Comparison of ENCODE assay signal across 16 cellular contexts in genomic region chr7:18445483-18445882, GRCh38.
"Had no signal": no experiment of that assay in that cellular context is flagged by ENCODE, and none has a peak within 500 bp of the region (broad histone marks: within the 10 kb centered on the region; RNA-seq: fewer than 3 reads in every experiment).

No MANE protein-coding gene starts in this region.

- H3K4me3 ChIP-seq: esophagus muscularis mucosa, lower lobe of right lung, mucosa of descending colon, suprapubic skin had no signal

- H3K36me3 ChIP-seq: esophagus muscularis mucosa, lower lobe of right lung, suprapubic skin had no signal

- H3K27me3 Mint-ChIP-seq: activated CD8-positive, alpha-beta memory T cell treated with anti-CD3 and anti-CD28 coated beads, Interleukin-2, amount 10 ng/mL, durations not matched to agents 7 days and 5 days; activated naive CD8-positive, alpha-beta T cell; activated T-cell treated with anti-CD3 and anti-CD28 coated beads, Interleukin-2, amount 50 U/mL, for 24 hours; type B pancreatic cell had no signal

- H3K27me3 ChIP-seq: esophagus muscularis mucosa, suprapubic skin had no signal

- H3K36me3 Mint-ChIP-seq: activated CD8-positive, alpha-beta memory T cell treated with anti-CD3 and anti-CD28 coated beads, Interleukin-2, amount 10 ng/mL, durations not matched to agents 7 days and 5 days; activated naive CD8-positive, alpha-beta T cell; natural killer cell; type B pancreatic cell had no signal

- H3K27ac ChIP-seq: esophagus muscularis mucosa, lower lobe of right lung, suprapubic skin had no signal

- DNase-seq: activated CD4-positive, alpha-beta T cell treated with anti-CD3 and anti-CD28 coated beads for 1 hour; activated CD4-positive, alpha-beta T cell treated with anti-CD3 and anti-CD28 coated beads, Interleukin-2, amount 50 U/mL, for 48 hours; activated CD8-positive, alpha-beta memory T cell treated with anti-CD3 and anti-CD28 coated beads, Interleukin-2, amount 10 ng/mL, durations not matched to agents 7 days and 5 days; activated effector memory CD4-positive, alpha-beta T cell treated with Interleukin-2 at 50 U/mL for 16 hours; activated T-cell treated with anti-CD3 and anti-CD28 coated beads, Interleukin-2, amount 50 U/mL, for 24 hours; dermis blood vessel endothelial cell; lower lobe of right lung; mucosa of descending colon; natural killer cell; stimulated activated CD4-positive, alpha-beta T cell treated with anti-CD3 and anti-CD28 coated beads, Interleukin-2, amount 100 ng/mL, for 48 hours; stimulated activated naive CD4-positive, alpha-beta T cell treated with Interleukin-2 at 50 U/mL for 16 hours had no signal

- H3K9me3 Mint-ChIP-seq: activated T-cell treated with anti-CD3 and anti-CD28 coated beads, Interleukin-2, amount 50 U/mL, for 24 hours; natural killer cell; type B pancreatic cell had no signal

- ATAC-seq: activated CD8-positive, alpha-beta memory T cell treated with anti-CD3 and anti-CD28 coated beads, Interleukin-2, amount 10 ng/mL, durations not matched to agents 7 days and 5 days; lower lobe of right lung; mucosa of descending colon; natural killer cell; sciatic nerve had no signal

- H3K4me3 Mint-ChIP-seq: activated CD8-positive, alpha-beta memory T cell treated with anti-CD3 and anti-CD28 coated beads, Interleukin-2, amount 10 ng/mL, durations not matched to agents 7 days and 5 days; activated naive CD8-positive, alpha-beta T cell; activated T-cell treated with anti-CD3 and anti-CD28 coated beads, Interleukin-2, amount 50 U/mL, for 24 hours; natural killer cell; type B pancreatic cell had no signal

- H3K4me1 Mint-ChIP-seq: activated CD8-positive, alpha-beta memory T cell treated with anti-CD3 and anti-CD28 coated beads, Interleukin-2, amount 10 ng/mL, durations not matched to agents 7 days and 5 days had no signal

- H3K27ac Mint-ChIP-seq: activated CD8-positive, alpha-beta memory T cell treated with anti-CD3 and anti-CD28 coated beads, Interleukin-2, amount 10 ng/mL, durations not matched to agents 7 days and 5 days; activated naive CD8-positive, alpha-beta T cell; activated T-cell treated with anti-CD3 and anti-CD28 coated beads, Interleukin-2, amount 50 U/mL, for 24 hours; natural killer cell; type B pancreatic cell had no signal

- H3K9me3 ChIP-seq: esophagus muscularis mucosa, lower lobe of right lung, mucosa of descending colon, suprapubic skin had no signal

- H3K4me1 ChIP-seq: lower lobe of right lung had no signal
